Comparison of ENCODE assay signal across 14 cellular contexts in the genomic region with DNA sequence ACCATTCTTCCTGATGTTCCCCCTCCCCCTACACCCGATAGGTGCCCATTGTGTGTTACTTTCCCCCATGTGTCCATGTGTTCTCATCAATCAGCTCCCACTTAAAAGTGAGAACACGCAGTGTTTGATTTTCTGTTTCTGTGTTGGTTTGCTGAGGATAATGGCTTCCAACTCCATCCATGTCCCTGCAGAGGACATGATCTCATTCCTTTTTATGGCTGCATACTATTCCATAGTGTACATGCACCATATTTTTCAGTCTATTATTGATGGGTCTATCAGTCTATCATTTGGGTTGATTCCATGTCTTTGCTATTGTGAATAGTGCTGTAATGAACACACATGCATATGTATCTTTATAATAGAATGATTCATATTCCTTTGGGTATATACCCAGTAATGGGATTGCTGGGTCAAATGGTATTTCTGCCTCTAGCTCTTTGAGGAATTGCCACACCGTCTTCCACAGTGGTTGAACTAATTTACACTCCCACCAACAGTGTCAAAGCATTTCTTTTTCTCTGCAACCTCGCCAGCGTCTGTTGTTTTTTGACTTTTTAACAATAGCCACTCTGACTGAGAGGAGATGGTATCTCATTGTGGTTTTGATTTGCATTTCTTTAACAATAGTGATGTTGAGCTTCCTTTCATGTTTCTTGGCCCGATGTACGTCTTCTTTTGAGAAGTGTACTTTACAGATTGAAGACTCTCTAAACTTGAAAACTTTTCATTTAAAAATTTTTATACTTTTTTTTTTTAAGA. TPM values are rescaled to one million over a fixed set of nuclear protein-coding genes. Genes with fewer than 3 reads are reported as not detected.
DNase-seq lines count a peak whose midpoint lies in the region; ATAC-seq and TF ChIP-seq lines count a peak whose summit lies in the region.
"Had no signal": no experiment of that assay in that cellular context is flagged by ENCODE, and none has a peak within 500 bp of the region (broad histone marks: within the 10 kb centered on the region; RNA-seq: fewer than 3 reads in every experiment).

No MANE protein-coding gene starts in this region.

- TF ChIP-seq CTCF in neural crest cell (conservative IDR thresholded peaks at IDR 0.05) (no peak), osteoblast (IDR thresholded peaks at IDR 0.05; ENCODE audit: extremely low read depth, low read depth, low read length) (no peak)

- POLR2A ChIA-PET in activated CD4-positive, alpha-beta T cell treated with anti-CD3 and anti-CD28 coated beads for 36 hours (lab: Charles Lee): no interaction called here

- no peaks in the 10 kb centered on the region for H3K36me3 ChIP-seq in osteoblast (ENCODE audit: insufficient read depth, low read length)

- H4K20me1 ChIP-seq in osteoblast (ENCODE audit: insufficient read depth, low read length): no peaks in the 10 kb centered on the region

- no peaks in the 10 kb centered on the region for H3K4me1 ChIP-seq in osteoblast (ENCODE audit: insufficient read depth, low read length)

- no peaks in the 10 kb centered on the region for H3K9me3 ChIP-seq in osteoblast (ENCODE audit: low read depth, low read length)

- no peaks in the 10 kb centered on the region for H3K4me1 Mint-ChIP-seq in central memory CD8-positive, alpha-beta T cell
- peaks cover 4% of the 10 kb centered on the region for H3K4me1 Mint-ChIP-seq in neural crest cell
- H3K4me1 Mint-ChIP-seq in activated CD4-positive, alpha-beta T cell treated with anti-CD3 and anti-CD28 coated beads for 36 hours: no peaks in the 10 kb centered on the region

- no peaks in the 10 kb centered on the region for H3K79me2 ChIP-seq in osteoblast (ENCODE audit: insufficient read depth, low read length)

- H3K4me3 Mint-ChIP-seq in central memory CD8-positive, alpha-beta T cell: no peak overlapping the region
- no peak overlapping the region for H3K4me3 Mint-ChIP-seq in neural crest cell
- no peak overlapping the region for H3K4me3 Mint-ChIP-seq in activated CD4-positive, alpha-beta T cell treated with anti-CD3 and anti-CD28 coated beads for 36 hours

- DNase-seq in RPMI7951 (ENCODE audit: low read depth): peak; percentile 52
- no peak for DNase-seq in central memory CD8-positive, alpha-beta T cell (ENCODE audit: low spot score in 2 of 2)
- no peak for DNase-seq in neural crest cell (ENCODE audit: low read depth, low spot score)
- DNase-seq in osteoblast (ENCODE audit: insufficient read length, low spot score, missing footprints): no peak
- DNase-seq in activated CD4-positive, alpha-beta T cell treated with anti-CD3 and anti-CD28 coated beads for 36 hours: no peak
- DNase-seq in sciatic nerve (ENCODE audit: low spot score): no peak
- DNase-seq: IMR-90, NCI-H187 treated with DMSO at 0.1 percent for 48 hours, NCI-H446 treated with DMSO at 0.1 percent for 48 hours, NCI-H748 treated with DMSO at 0.1 percent for 48 hours had no signal

- peak overlapping the region; percentile 67 for H3K27ac Mint-ChIP-seq in central memory CD8-positive, alpha-beta T cell (ENCODE audit: low read depth)
- peak overlapping the region; percentile 65 for H3K27ac Mint-ChIP-seq in neural crest cell (ENCODE audit: unreplicated experiment)
- no peak overlapping the region for H3K27ac Mint-ChIP-seq in activated CD4-positive, alpha-beta T cell treated with anti-CD3 and anti-CD28 coated beads for 36 hours

- peak; percentile 47 for ATAC-seq in GM18502 (IDR thresholded peaks at IDR 0.05; ENCODE audit: poor library complexity, unreplicated experiment)
- ATAC-seq in central memory CD8-positive, alpha-beta T cell (replicated peaks; ENCODE audit: extremely low read depth, poor library complexity, severe bottlenecking): no peak
- no peak for ATAC-seq in activated CD4-positive, alpha-beta T cell treated with anti-CD3 and anti-CD28 coated beads for 36 hours
- no peak for ATAC-seq in sciatic nerve

- CTCF ChIA-PET in activated CD4-positive, alpha-beta T cell treated with anti-CD3 and anti-CD28 coated beads for 36 hours (lab: Charles Lee): interaction anchor here (0.6 to 2.0 kb wide), 3 partner anchors 17 to 451 kb away, joined by 3 to 10 read pairs (median 3); no protein-coding TSS in a partner anchor

- intact Hi-C loops in activated CD4-positive, alpha-beta T cell treated with anti-CD3 and anti-CD28 coated beads for 36 hours (cut with DNase I, micrococcal nuclease): no loop called here
- intact Hi-C loops in sciatic nerve (cut with DNase I): no loop called here

- no peak overlapping the region for H3K27ac ChIP-seq in osteoblast (ENCODE audit: low read depth, low read length)
- H3K27ac ChIP-seq: C4-2B, SK-N-MC had no signal

- no peaks in the 10 kb centered on the region for H3K36me3 Mint-ChIP-seq in central memory CD8-positive, alpha-beta T cell (ENCODE audit: insufficient read depth)
- no peaks in the 10 kb centered on the region for H3K36me3 Mint-ChIP-seq in neural crest cell (ENCODE audit: low read depth)
- H3K36me3 Mint-ChIP-seq in activated CD4-positive, alpha-beta T cell treated with anti-CD3 and anti-CD28 coated beads for 36 hours (ENCODE audit: low read depth): no peaks in the 10 kb centered on the region

- no peak overlapping the region for H2AFZ ChIP-seq in osteoblast (ENCODE audit: low read length)
- H2AFZ ChIP-seq: PC-9 had no signal

- peaks cover 25% of the 10 kb centered on the region for H3K27me3 Mint-ChIP-seq in central memory CD8-positive, alpha-beta T cell
- no peaks in the 10 kb centered on the region for H3K27me3 Mint-ChIP-seq in neural crest cell (ENCODE audit: low read depth)
- H3K27me3 Mint-ChIP-seq in activated CD4-positive, alpha-beta T cell treated with anti-CD3 and anti-CD28 coated beads for 36 hours: peaks cover 8% of the 10 kb centered on the region

- no peaks in the 10 kb centered on the region for H3K27me3 ChIP-seq in osteoblast (ENCODE audit: insufficient read depth, low read length)

- H3K4me3 ChIP-seq in osteoblast (ENCODE audit: insufficient read depth, low read length): no peak overlapping the region
- H3K4me3 ChIP-seq: PC-9, SK-N-MC had no signal

- H3K4me2 ChIP-seq in osteoblast (ENCODE audit: insufficient read depth, low read length): no peak overlapping the region

- no peaks in the 10 kb centered on the region for H3K9me3 Mint-ChIP-seq in central memory CD8-positive, alpha-beta T cell
- H3K9me3 Mint-ChIP-seq in neural crest cell: peaks cover 5% of the 10 kb centered on the region
- no peaks in the 10 kb centered on the region for H3K9me3 Mint-ChIP-seq in activated CD4-positive, alpha-beta T cell treated with anti-CD3 and anti-CD28 coated beads for 36 hours (ENCODE audit: low read depth)

RNA-seq across cellular contexts. Expression of a gene that starts 41.0 kb away (rescaled TPM):
- 6.2 and 7.9 TPM in 2 replicates for total RNA-seq in RPMI7951 (2014; rRNA removed; shearing (Covaris generic))
- total RNA-seq in neural crest cell: 5.3 and 6.4 TPM in 2 replicates
- 0.29 and 0.72 TPM in 2 replicates for total RNA-seq in osteoblast
- total RNA-seq in activated CD4-positive, alpha-beta T cell treated with anti-CD3 and anti-CD28 coated beads for 36 hours: 1 to 10 TPM; 1.6 to 2.2 TPM
- 2.6 TPM for total RNA-seq in sciatic nerve
